1 cellular context compared by ENCODE assay signal in genomic region chr2:96305091-96305978, GRCh38.
A peak's percentile ranks its signal among the peaks of the same experiment; 100 is the strongest.
TF ChIP-seq lines count a peak whose summit lies in the region.

Gene SNRNP200, minus strand, starts transcription at chr2:96305546. Its CDS starts 109 bp downstream, at chr2:96305437.

TF ChIP-seq in GM12878, 131 proteins besides CTCF, POLR2A, EP300 and RAD21 (continued from another document and continues in another):
- TF ChIP-seq SKIL (IDR thresholded peaks at IDR 0.05; ENCODE audit: low read depth, poor library complexity, severe bottlenecking) (no peak), HDAC2 (IDR thresholded peaks at IDR 0.05) (no peak), ASH2L (IDR thresholded peaks at IDR 0.05; ENCODE audit: borderline replicate concordance, low read depth) (no peak), STAT3 (IDR thresholded peaks at IDR 0.05; ENCODE audit: low read depth, low read length) (no peak), SUZ12 (IDR thresholded peaks at IDR 0.05; ENCODE audit: unreplicated experiment) (no peak), SMARCA5 (IDR thresholded peaks at IDR 0.05) (no peak), CUX1 (IDR thresholded peaks at IDR 0.05; ENCODE audit: insufficient replicate concordance, low read depth, low read length) (no peak), SIN3A (IDR thresholded peaks at IDR 0.05; ENCODE audit: low read depth, low read length) (peak; percentile 80; the same call in 1 of the 2 replicates), ESRRA (IDR thresholded peaks at IDR 0.05; ENCODE audit: low read length) (0 out of 2 replicates have a peak, but pooled peaks have one; percentile 44), TBL1XR1 (IDR thresholded peaks at IDR 0.05; ENCODE audit: low read depth, low read length) (peak; percentile 83), TARDBP (IDR thresholded peaks at IDR 0.05; ENCODE audit: borderline replicate concordance) (0 out of 2 replicates have a peak, but pooled peaks have one; percentile 46), CHD2 (IDR thresholded peaks at IDR 0.05; ENCODE audit: borderline replicate concordance, low read depth, low read length) (0 out of 2 replicates have a peak, but pooled peaks have one; percentile 52), ZZZ3 (IDR thresholded peaks at IDR 0.05; ENCODE audit: control insufficient read depth, insufficient read length, low read depth) (no peak), LARP7 (IDR thresholded peaks at IDR 0.05) (peak; percentile 60), PML (IDR thresholded peaks at IDR 0.05; ENCODE audit: low read length) (peak; percentile 97), MAX (IDR thresholded peaks at IDR 0.05; ENCODE audit: low read depth, low read length) (peak; percentile 79), EED (IDR thresholded peaks at IDR 0.05; ENCODE audit: low read depth) (peak; percentile 60), NRF1 (conservative IDR thresholded peaks at IDR 0.05; ENCODE audit: low read depth, low read length) (no peak), IRF5 (IDR thresholded peaks at IDR 0.05; ENCODE audit: borderline replicate concordance) (0 out of 2 replicates have a peak, but pooled peaks have one; percentile 7), ZBTB11 (CRISPR knock-in tag; IDR thresholded peaks at IDR 0.05) (peak; percentile 81), ATF7 (IDR thresholded peaks at IDR 0.05; ENCODE audit: low read depth) (peak; percentile 29; the same call in 1 of the 2 replicates), SRF (IDR thresholded peaks at IDR 0.05; ENCODE audit: low read depth in 2 of 2, low read length in 2 of 2) (peak in 1 of 2 experiments; percentile 76; a peak in 2 of 4 replicates), MYB (IDR thresholded peaks at IDR 0.05; ENCODE audit: borderline replicate concordance, low read depth, low read length) (no peak), SUPT20H (IDR thresholded peaks at IDR 0.05; ENCODE audit: borderline replicate concordance, control insufficient read depth, low read depth, low read length) (no peak), MYC (IDR thresholded peaks at IDR 0.05; ENCODE audit: insufficient read depth, insufficient read length, insufficient replicate concordance, low read length, severe bottlenecking) (peak; percentile 73), ZNF687 (IDR thresholded peaks at IDR 0.05) (no peak; the same call in 1 of the 2 replicates), BMI1 (IDR thresholded peaks at IDR 0.05; ENCODE audit: borderline replicate concordance) (no peak), USF2 (IDR thresholded peaks at IDR 0.05; ENCODE audit: borderline replicate concordance, low read depth, low read length) (no peak), FOS (IDR thresholded peaks at IDR 0.05; ENCODE audit: borderline replicate concordance, extremely low read depth, insufficient read length) (no peak), PKNOX1 (IDR thresholded peaks at IDR 0.05) (peak; percentile 84), TCF3 (IDR thresholded peaks at IDR 0.05; ENCODE audit: borderline replicate concordance, insufficient read depth, low read depth, low read length) (no peak), ZSCAN29 (IDR thresholded peaks at IDR 0.05) (no peak), POLR2AphosphoS5 (IDR thresholded peaks at IDR 0.05; ENCODE audit: low read length) (peak; percentile 90), MXI1 (IDR thresholded peaks at IDR 0.05; ENCODE audit: low read depth, low read length) (peak; percentile 63), RUNX3 (IDR thresholded peaks at IDR 0.05; ENCODE audit: low read length) (peak; percentile 75), BCLAF1 (IDR thresholded peaks at IDR 0.05) (no peak)
